Comparison of ENCODE assay signal across 8 cellular contexts in genomic region chr2:180124273-180124881, GRCh38.
DNase-seq lines count a peak whose midpoint lies in the region; ATAC-seq and TF ChIP-seq lines count a peak whose summit lies in the region.

No MANE protein-coding gene starts in this region.

- DNase-seq in GM20000 (ENCODE audit: low spot score), result peak; percentile 49
- peak; percentile 64 for DNase-seq in NCI-H774 (lab: John Stamatoyannopoulos, UW)
- peak; percentile 61 for DNase-seq in mammary epithelial cell
- no peak for DNase-seq in left colon
- no peak for DNase-seq in vagina (ENCODE audit: extremely low spot score in 2 of 2)
- no peak for DNase-seq in T-helper 2 cell treated with Interferon-gamma antibody and Interleukin-4, amounts not matched to agents 5 μg/mL and 100 μg/mL, for 36 hours (ENCODE audit: low spot score)

- H3K4me2 ChIP-seq in DOHH2 (ENCODE audit: low read length) (no peak overlapping the region), mammary epithelial cell (ENCODE audit: insufficient read depth, low read depth, low read length) (no peak overlapping the region)

- H3K4me1 ChIP-seq in DOHH2 (ENCODE audit: control insufficient read depth, low read length) (peaks cover 3% of the 10 kb centered on the region; the same call in 1 of the 2 replicates), mammary epithelial cell (ENCODE audit: insufficient read depth, low read length) (peaks cover 23% of the 10 kb centered on the region), vagina (peaks cover 11% of the 10 kb centered on the region)

- no peak for TF ChIP-seq POLR2A in vagina (IDR thresholded peaks at IDR 0.05)

- no peak overlapping the region for H3K27ac ChIP-seq in DOHH2 (ENCODE audit: low read depth, low read length)
- no peak overlapping the region for H3K27ac ChIP-seq in mammary epithelial cell (ENCODE audit: insufficient read depth, low read depth, low read length)
- no peak overlapping the region for H3K27ac ChIP-seq in vagina

- H3K36me3 ChIP-seq in DOHH2 (ENCODE audit: control insufficient read depth, low read length) (no peaks in the 10 kb centered on the region), mammary epithelial cell (ENCODE audit: insufficient read depth, low read length) (no peaks in the 10 kb centered on the region), vagina (no peaks in the 10 kb centered on the region)

- no TSS peak for BruUV-seq in mammary epithelial cell (replicated peaks; lab: Mats Ljungman, UMichigan)

- no peaks in the 10 kb centered on the region for H3K9me3 Mint-ChIP-seq in T-helper 2 cell treated with Interferon-gamma antibody and Interleukin-4, amounts not matched to agents 5 μg/mL and 100 μg/mL, for 36 hours

- peaks cover 6% of the 10 kb centered on the region for H3K27me3 Mint-ChIP-seq in T-helper 2 cell treated with Interferon-gamma antibody and Interleukin-4, amounts not matched to agents 5 μg/mL and 100 μg/mL, for 36 hours (ENCODE audit: low read depth)

- in situ Hi-C loops in mammary epithelial cell (cut with MboI; ENCODE audit: low sequenced_read_pairs in 2 of 2), result loop anchor here (10.0 to 25.0 kb wide), 5 partner anchors 360 to 1590 kb away; partner anchors contain the start of gene ITGA4 (in 2 of the 2)

- no peaks in the 10 kb centered on the region for H3K9me2 ChIP-seq in DOHH2 (replicated peaks; ENCODE audit: control insufficient read depth, low read length)

- H3K4me1 Mint-ChIP-seq in T-helper 2 cell treated with Interferon-gamma antibody and Interleukin-4, amounts not matched to agents 5 μg/mL and 100 μg/mL, for 36 hours (ENCODE audit: low read depth), result peaks cover 4% of the 10 kb centered on the region

- H3K27me3 ChIP-seq in DOHH2 (ENCODE audit: control insufficient read depth, low read length) (peaks cover 11% of the 10 kb centered on the region), mammary epithelial cell (ENCODE audit: insufficient read depth, low read length) (no peaks in the 10 kb centered on the region), vagina (no peaks in the 10 kb centered on the region)

- H3K9ac ChIP-seq in mammary epithelial cell (ENCODE audit: insufficient read depth, low read length), result no peak overlapping the region

- WGBS in mammary epithelial cell (ENCODE audit: low coverage, missing lambda C conversion rate), result 3% methylated on average over 6 of the region's 6 CpGs

- H3K4me3 Mint-ChIP-seq in T-helper 2 cell treated with Interferon-gamma antibody and Interleukin-4, amounts not matched to agents 5 μg/mL and 100 μg/mL, for 36 hours, result no peak overlapping the region

- H2AFZ ChIP-seq in mammary epithelial cell (ENCODE audit: low read depth, low read length), result peak overlapping the region; percentile 40

- H3K9me3 ChIP-seq in DOHH2 (ENCODE audit: control insufficient read depth, insufficient read depth, low read length) (no peaks in the 10 kb centered on the region), mammary epithelial cell (replicated peaks; ENCODE audit: insufficient read depth, low read length) (no peaks in the 10 kb centered on the region), vagina (no peaks in the 10 kb centered on the region)

- H3K36me3 Mint-ChIP-seq in T-helper 2 cell treated with Interferon-gamma antibody and Interleukin-4, amounts not matched to agents 5 μg/mL and 100 μg/mL, for 36 hours (ENCODE audit: low read depth), result no peaks in the 10 kb centered on the region

- no peaks in the 10 kb centered on the region for H3K79me2 ChIP-seq in DOHH2 (ENCODE audit: control insufficient read depth, low read length)
- H3K79me2 ChIP-seq in mammary epithelial cell (ENCODE audit: insufficient read depth, low read length), result no peaks in the 10 kb centered on the region

- ATAC-seq in HG03571 (IDR thresholded peaks at IDR 0.05; ENCODE audit: unreplicated experiment) (peak; percentile 60), left colon (peak; percentile 70)

- intact Hi-C loops in mammary epithelial cell (cut with micrococcal nuclease) (loop anchor here (1.0 to 10.0 kb wide), 10 partner anchors 362 to 1950 kb away; partner anchors contain the start of genes ITPRID2 and UBE2E3), left colon (cut with DNase I, micrococcal nuclease) (loop anchor here in 1 of 2 donors (5.0 kb wide), 2 partner anchors 1338 to 1588 kb away; no protein-coding TSS in a partner anchor), vagina (cut with DNase I) (no loop called here)

- H3K4me3 ChIP-seq in DOHH2 (ENCODE audit: low read length) (no peak overlapping the region), mammary epithelial cell (replicated peaks in 1 of 3; ENCODE audit: insufficient read depth in 1 of 3, low read depth in 2 of 3, low read length in 3 of 3) (no peak overlapping the region), vagina (no peak overlapping the region)

- dilution Hi-C loops in mammary epithelial cell (cut with HindIII; ENCODE audit: low sequenced_read_pairs), result no loop called here

- H4K20me1 ChIP-seq in DOHH2 (ENCODE audit: control insufficient read depth, insufficient read depth, low read depth, low read length) (no peaks in the 10 kb centered on the region), mammary epithelial cell (ENCODE audit: insufficient read depth, low read length) (no peaks in the 10 kb centered on the region)

- H3F3A ChIP-seq in DOHH2 (ENCODE audit: control insufficient read depth, insufficient read depth), result no peaks in the 10 kb centered on the region

- CTCF ChIA-PET in mammary epithelial cell (lab: Charles Lee; ENCODE audit: low non-redundant PET), result no interaction called here

- TF ChIP-seq CTCF in DOHH2 (IDR thresholded peaks at IDR 0.05; ENCODE audit: low read depth, low read length, poor library complexity, severe bottlenecking) (peak; percentile 65), GM20000 (IDR thresholded peaks at IDR 0.05; ENCODE audit: extremely low read depth, missing control alignments) (peak; percentile 27), mammary epithelial cell (conservative IDR thresholded peaks at IDR 0.05 in 1 of 2, IDR thresholded peaks at IDR 0.05 in 1 of 2; ENCODE audit: extremely low read depth in 1 of 2, insufficient read depth in 1 of 2, low read depth in 1 of 2, low read length in 2 of 2) (peak; percentile 47 to 60), vagina (IDR thresholded peaks at IDR 0.05) (peak; percentile 21 to 67 (median 47))

- no peak overlapping the region for H3K27ac Mint-ChIP-seq in T-helper 2 cell treated with Interferon-gamma antibody and Interleukin-4, amounts not matched to agents 5 μg/mL and 100 μg/mL, for 36 hours

Comparison
In these comparisons a context has a peak if more than half of its experiments do, and no peak if none do; other contexts are left out.
1. DNase-seq: peak in GM20000 (single experiment), NCI-H774 (single experiment) and mammary epithelial cell (single experiment); none in left colon (0 of 2), vagina (0 of 2) and T-helper 2 cell treated with Interferon-gamma antibody and Interleukin-4, amounts not matched to agents 5 μg/mL and 100 μg/mL, for 36 hours (single experiment).
2. Peak in every context shown above with its lines, with median percentiles within 50 percentile points of each other: CTCF ChIP-seq.